ENCODE assay signal across 1 cellular context in genomic region chr4:70019006-70019405, GRCh38.
TF ChIP-seq lines count a peak whose summit lies in the region.

No MANE protein-coding gene starts in this region.

TF ChIP-seq in K562, 482 proteins besides CTCF, POLR2A, EP300 and RAD21:
- peak; percentile 59; the same call in 1 of the 2 replicates for TF ChIP-seq ZBTB17 (CRISPR knock-in tag; IDR thresholded peaks at IDR 0.05)
TF ChIP-seq in K562: peak in this region for 1; not testable (repeated sequence) for 481.
